In genomic region chr6:97586344-97586743, GRCh38 we compare ENCODE assay signal across 9 cellular contexts.
DNase-seq lines count a peak whose midpoint lies in the region; TF ChIP-seq lines count a peak whose summit lies in the region.
"Had no signal": no experiment of that assay in that cellular context is flagged by ENCODE, and none has a peak within 500 bp of the region (broad histone marks: within the 10 kb centered on the region; RNA-seq: fewer than 3 reads in every experiment).

No MANE protein-coding gene starts in this region.

- no peak for TF ChIP-seq POLR2A in lower leg skin (IDR thresholded peaks at IDR 0.05)

- H3K4me1 Mint-ChIP-seq in progenitor cell of endocrine pancreas (ENCODE audit: low read depth), result no peaks in the 10 kb centered on the region

- no peak overlapping the region for H3K4me3 ChIP-seq in lower leg skin (ENCODE audit: low read depth, poor library complexity, severe bottlenecking)
- H3K4me3 ChIP-seq: BLaER1 had no signal

- H3K4me3 Mint-ChIP-seq in progenitor cell of endocrine pancreas (ENCODE audit: low read depth), result no peak overlapping the region

- H3K9me3 Mint-ChIP-seq in progenitor cell of endocrine pancreas (ENCODE audit: low read depth), result peaks cover 1% of the 10 kb centered on the region

- TF ChIP-seq CTCF in progenitor cell of endocrine pancreas (IDR thresholded peaks at IDR 0.05; ENCODE audit: unreplicated experiment) (peak; percentile 15), lower leg skin (IDR thresholded peaks at IDR 0.05) (no peak)

- H3K27ac Mint-ChIP-seq in progenitor cell of endocrine pancreas, result no peak overlapping the region

- H3K36me3 Mint-ChIP-seq in progenitor cell of endocrine pancreas (ENCODE audit: insufficient read depth), result no peaks in the 10 kb centered on the region

- intact Hi-C loops in lower leg skin (cut with DNase I; ENCODE audit: low total_unique reads), result no loop called here

- DNase-seq in NCI-H345 (lab: John Stamatoyannopoulos, UW), result peak; percentile 9
- no peak for DNase-seq in NCI-H345 treated with DMSO at 0.1 percent for 48 hours (lab: John Stamatoyannopoulos, UW; ENCODE audit: unreplicated experiment)
- DNase-seq in HuH-7 (ENCODE audit: low spot score), result peak; percentile 1
- peak; percentile 22 for DNase-seq in astrocyte of the hippocampus (ENCODE audit: low read depth, low spot score)
- no peak for DNase-seq in progenitor cell of endocrine pancreas (ENCODE audit: low spot score, unreplicated experiment)
- DNase-seq in lower leg skin (ENCODE audit: low spot score in 2 of 2), result no peak
- DNase-seq in activated gamma-delta T cell treated with Interleukin-2 at 50 U/mL for 16 hours, result no peak
- DNase-seq in KG1 (lab: John Stamatoyannopoulos, UW), result no peak

- no peaks in the 10 kb centered on the region for H3K27me3 Mint-ChIP-seq in progenitor cell of endocrine pancreas

Comparison
In these comparisons a context has a peak if more than half of its experiments do, and no peak if none do; other contexts are left out.
1. DNase-seq: peak in NCI-H345 (single experiment), HuH-7 (single experiment) and astrocyte of the hippocampus (single experiment); none in NCI-H345 treated with DMSO at 0.1 percent for 48 hours (single experiment), progenitor cell of endocrine pancreas (single experiment), lower leg skin (0 of 2), activated gamma-delta T cell treated with Interleukin-2 at 50 U/mL for 16 hours (single experiment) and KG1 (single experiment).